17 cellular contexts compared by ENCODE assay signal in genomic region chr12:111720457-111720856, GRCh38. TPM values are rescaled to one million over a fixed set of nuclear protein-coding genes. Genes with fewer than 3 reads are reported as not detected.
A peak's percentile ranks its signal among the peaks of the same experiment; 100 is the strongest.
DNase-seq lines count a peak whose midpoint lies in the region; ATAC-seq and TF ChIP-seq lines count a peak whose summit lies in the region.
"Had no signal": no experiment of that assay in that cellular context is flagged by ENCODE, and none has a peak within 500 bp of the region (broad histone marks: within the 10 kb centered on the region; RNA-seq: fewer than 3 reads in every experiment).

No MANE protein-coding gene starts in this region.

- H2BK15ac ChIP-seq in IMR-90 (ENCODE audit: low read depth, low read length): no peak overlapping the region

- WGBS in IMR-90 (ENCODE audit: extremely low coverage in 2 of 2, insufficient read length in 1 of 2), 2 experiments: no CpG with 5 or more reads among the region's 6 CpGs

- dilution Hi-C loops in IMR-90 (cut with HindIII; ENCODE audit: low sequenced_read_pairs, unreplicated experiment): no loop called here

- H2BK5ac ChIP-seq in IMR-90 (ENCODE audit: low read depth, low read length, poor library complexity, severe bottlenecking): no peak overlapping the region

- ATAC-seq in IMR-90 (ENCODE audit: low read depth) (peak; percentile 56), GM18519 (IDR thresholded peaks at IDR 0.05; ENCODE audit: low FRiP score, unreplicated experiment) (no peak), left cardiac atrium (no peak)

- no TSS peak for BruUV-seq in IMR-90 (replicated peaks; lab: Mats Ljungman, UMichigan)

- no peaks in the 10 kb centered on the region for H3K4me1 ChIP-seq in IMR-90 (ENCODE audit: control insufficient read depth, insufficient read depth, low read length)
- H3K4me1 ChIP-seq: HAP-1 had no signal

- no peak overlapping the region for H2AK5ac ChIP-seq in IMR-90 (ENCODE audit: low read depth, low read length)

- H3K27ac ChIP-seq in IMR-90 (ENCODE audit: insufficient read depth, low read length) (no peak overlapping the region), SK-N-MC (0 out of 2 replicates have a peak overlapping the region, but pooled peaks have one; percentile 13)

- POLR2A ChIA-PET in IMR-90 (lab: Charles Lee; ENCODE audit: unreplicated experiment): no interaction called here

- H2AFZ ChIP-seq in IMR-90 (replicated peaks; ENCODE audit: low read length, poor library complexity): no peak overlapping the region

- H3K9me3 ChIP-seq in IMR-90 (ENCODE audit: control insufficient read depth, insufficient read depth, low read length): no peaks in the 10 kb centered on the region
- no peaks in the 10 kb centered on the region for H3K9me3 ChIP-seq in SK-N-MC (ENCODE audit: low read depth, low read length)
- H3K9me3 ChIP-seq: HAP-1 had no signal

- no peak overlapping the region for H3K4ac ChIP-seq in IMR-90 (ENCODE audit: low read depth, low read length)

- H3K18ac ChIP-seq in IMR-90 (ENCODE audit: low read depth, low read length): no peak overlapping the region

- H4K20me1 ChIP-seq in IMR-90 (ENCODE audit: insufficient read depth, low read length): no peaks in the 10 kb centered on the region

- H3K23ac ChIP-seq in IMR-90 (ENCODE audit: low read depth, low read length): no peak overlapping the region

- TF ChIP-seq CTCF in IMR-90 (conservative IDR thresholded peaks at IDR 0.05; ENCODE audit: low read depth, low read length) (no peak), fibroblast of villous mesenchyme (IDR thresholded peaks at IDR 0.05; ENCODE audit: insufficient read depth, low read depth, low read length) (no peak)

- H3K79me1 ChIP-seq in IMR-90 (ENCODE audit: low read depth in 1 of 2, low read length in 2 of 2): no peaks in the 10 kb centered on the region

- no peak overlapping the region for H3K56ac ChIP-seq in IMR-90 (ENCODE audit: extremely low read depth, insufficient read depth, low read length)

- H3K36me3 ChIP-seq in IMR-90 (ENCODE audit: control insufficient read depth, insufficient read depth, low read length) (peaks cover 28% of the 10 kb centered on the region), SK-N-MC (ENCODE audit: insufficient read depth, low read length) (peaks cover 13% of the 10 kb centered on the region)

- no peak overlapping the region for H2BK120ac ChIP-seq in IMR-90 (ENCODE audit: low read depth, low read length)

- no peak overlapping the region for H4K5ac ChIP-seq in IMR-90 (ENCODE audit: low read depth, low read length)

- no peak overlapping the region for H3K4me2 ChIP-seq in IMR-90 (ENCODE audit: low read depth, low read length)

- TF ChIP-seq POLR2A in IMR-90 (IDR thresholded peaks at IDR 0.05; ENCODE audit: low read depth, low read length): no peak

- no peaks in the 10 kb centered on the region for H3K27me3 ChIP-seq in IMR-90 (ENCODE audit: control insufficient read depth, insufficient read depth, low read length)

- TF ChIP-seq RAD21 in IMR-90 (IDR thresholded peaks at IDR 0.05; ENCODE audit: low read length): no peak

- H4K91ac ChIP-seq in IMR-90 (ENCODE audit: insufficient read depth, low read depth, low read length): no peak overlapping the region

- no peak overlapping the region for H3K14ac ChIP-seq in IMR-90 (replicated peaks; ENCODE audit: low read depth, low read length)

- H2BK20ac ChIP-seq in IMR-90 (ENCODE audit: low read depth, low read length): no peak overlapping the region

- H2AK9ac ChIP-seq in IMR-90 (replicated peaks; ENCODE audit: low read depth, low read length, poor library complexity): no peak overlapping the region

- peak; percentile 61 for DNase-seq in IMR-90
- DNase-seq in SK-N-MC (ENCODE audit: low read depth, low spot score): no peak
- DNase-seq in fibroblast of villous mesenchyme (ENCODE audit: low read depth): peak; percentile 67
- no peak for DNase-seq in left cardiac atrium
- DNase-seq in NCI-H187 (lab: John Stamatoyannopoulos, UW): no peak
- DNase-seq: C1 segment of cervical spinal cord; Calu3; CD4-positive, alpha-beta memory T cell; COR-L47; DMS53; DMS79 treated with DMSO at 0.1 percent for 48 hours; GF-D8; GOT3; HFFc6 had no signal

- intact Hi-C loops in IMR-90 (cut with micrococcal nuclease): no loop called here
- intact Hi-C loops in left cardiac atrium (cut with DNase I): no loop called here

- no peak overlapping the region for H4K8ac ChIP-seq in IMR-90 (ENCODE audit: low read depth in 2 of 2, low read length in 2 of 2)

- H3K4me3 ChIP-seq in IMR-90 (ENCODE audit: insufficient read depth, low read depth, low read length): no peak overlapping the region
- no peak overlapping the region for H3K4me3 ChIP-seq in SK-N-MC
- no peak overlapping the region for H3K4me3 ChIP-seq in fibroblast of villous mesenchyme (ENCODE audit: low read depth, low read length)
- H3K4me3 ChIP-seq: HAP-1 had no signal

- in situ Hi-C loops in IMR-90 (cut with MboI; ENCODE audit: low sequenced_read_pairs): no loop called here

- H3K9me1 ChIP-seq in IMR-90 (ENCODE audit: insufficient read depth, low read length): no peaks in the 10 kb centered on the region

- H3K9ac ChIP-seq in IMR-90 (ENCODE audit: low read depth, low read length) (no peak overlapping the region), SK-N-MC (ENCODE audit: insufficient read length) (no peak overlapping the region)

- CTCF ChIA-PET in IMR-90 (lab: Yijun Ruan, JAX): no interaction called here

TF ChIP-seq in IMR-90, 13 proteins besides CTCF, POLR2A, EP300 and RAD21:
- TF ChIP-seq CEBPB (IDR thresholded peaks at IDR 0.05; ENCODE audit: low read depth, low read length) (peak; percentile 80), MAZ (IDR thresholded peaks at IDR 0.05; ENCODE audit: borderline replicate concordance, low read depth, low read length) (no peak)

RNA-seq across cellular contexts. Expression of gene ACAD10, which starts 34.6 kb away (rescaled TPM):
- total RNA-seq in IMR-90 (2012; rRNA removed) (12.4 and 13.3 TPM in 2 replicates), fibroblast of villous mesenchyme (16.4 and 18.4 TPM in 2 replicates), left cardiac atrium (10 to 100 TPM; 17.7 to 23.7 TPM)
- 20.7 and 21.0 TPM in 2 replicates for polyA plus RNA-seq in IMR-90 (2012; rRNA removed)
- polyA plus RNA-seq in IMR-90 (2012; cell fraction: cytosol; rRNA removed): 7.5 and 12.1 TPM in 2 replicates
- polyA plus RNA-seq in IMR-90 (2012; cell fraction: nucleus; rRNA removed; ENCODE audit: low replicate concordance): 55.8 and 93.4 TPM in 2 replicates

RNA-seq across cellular contexts. Expression of gene BRAP, which starts 34.7 kb away (rescaled TPM):
- total RNA-seq in IMR-90 (2012; rRNA removed) (17.2 and 23.6 TPM in 2 replicates), fibroblast of villous mesenchyme (18.7 and 22.9 TPM in 2 replicates), left cardiac atrium (10 to 100 TPM; 12.9 to 13.0 TPM)
- polyA plus RNA-seq in IMR-90 (2012; rRNA removed): 9.6 and 10.3 TPM in 2 replicates
- polyA plus RNA-seq in IMR-90 (2012; cell fraction: cytosol; rRNA removed): 4.2 and 9.8 TPM in 2 replicates
- polyA plus RNA-seq in IMR-90 (2012; cell fraction: nucleus; rRNA removed; ENCODE audit: low replicate concordance): 3.1 and 9.2 TPM in 2 replicates

RNA-seq across cellular contexts. Expression of gene ALDH2, which starts 46.3 kb away (rescaled TPM):
- 12.5 and 16.0 TPM in 2 replicates for total RNA-seq in IMR-90 (2012; rRNA removed)
- polyA plus RNA-seq in IMR-90 (2012; rRNA removed): 35.0 and 41.2 TPM in 2 replicates
- polyA plus RNA-seq in IMR-90 (2012; cell fraction: cytosol; rRNA removed): 37.5 and 51.0 TPM in 2 replicates
- 30.0 and 30.5 TPM in 2 replicates for polyA plus RNA-seq in IMR-90 (2012; cell fraction: nucleus; rRNA removed; ENCODE audit: low replicate concordance)
- total RNA-seq in fibroblast of villous mesenchyme: 6.8 and 13.4 TPM in 2 replicates
- 100 to 1,000 TPM; 268 to 331 TPM for total RNA-seq in left cardiac atrium
- total RNA-seq: A172 had no signal

Comparison
In these comparisons a context has a peak if more than half of its experiments do, and no peak if none do; other contexts are left out.
1. DNase-seq: peak in IMR-90 (single experiment) and fibroblast of villous mesenchyme (single experiment); none in SK-N-MC (single experiment), left cardiac atrium (single experiment) and NCI-H187 (0 of 2).
2. RNA of gene ALDH2, which starts 46.3 kb away (total RNA-seq): 268 to 331 TPM in left cardiac atrium; 12.5 to 16.0 TPM in IMR-90 and 6.8 to 13.4 TPM in fibroblast of villous mesenchyme; every median in the first group is over 10 times any median in the second.